In genomic region chr15:68620721-68621528, GRCh38 we compare ENCODE assay signal across 9 cellular contexts. TPM values are rescaled to one million over a fixed set of nuclear protein-coding genes. Genes with fewer than 3 reads are reported as not detected.
DNase-seq lines count a peak whose midpoint lies in the region; ATAC-seq lines count a peak whose summit lies in the region.
"Had no signal": no experiment of that assay in that cellular context is flagged by ENCODE, and none has a peak within 500 bp of the region (broad histone marks: within the 10 kb centered on the region; RNA-seq: fewer than 3 reads in every experiment).

No MANE protein-coding gene starts in this region.

- H3K36me3 Mint-ChIP-seq in T-helper 17 cell (ENCODE audit: low read depth) = peaks cover 2% of the 10 kb centered on the region
- H3K36me3 Mint-ChIP-seq in activated CD4-positive, alpha-beta T cell treated with anti-CD3 and anti-CD28 coated beads, Interleukin-2, amount 10 ng/mL, durations not matched to agents 7 days and 5 days (ENCODE audit: low read depth) = no peaks in the 10 kb centered on the region

- peak overlapping the region; percentile 73 for H4K8ac ChIP-seq in neuronal stem cell (ENCODE audit: low read depth, low read length)

- no peaks in the 10 kb centered on the region for H3K36me3 ChIP-seq in neuronal stem cell (replicated peaks in 1 of 2; ENCODE audit: control insufficient read depth in 2 of 2, insufficient read depth in 2 of 2, low read length in 2 of 2)

- no peak overlapping the region for H3K4ac ChIP-seq in neuronal stem cell (ENCODE audit: low read length)

- peak overlapping the region; percentile 28 for H3K23ac ChIP-seq in neuronal stem cell (ENCODE audit: low read depth, low read length, poor library complexity)

- DNase-seq in C1 segment of cervical spinal cord (lab: John Stamatoyannopoulos, UW) (peak in 13 of 14 donors; percentile 28 to 95 (median 83)), NCI-H446 treated with DMSO at 0.1 percent for 48 hours (lab: John Stamatoyannopoulos, UW) (peak; percentile 95), neuronal stem cell (ENCODE audit: low spot score) (no peak), T-helper 17 cell (no peak), LoVo (ENCODE audit: low spot score) (no peak)
- no peak for DNase-seq in effector CD4-positive, alpha-beta T cell
- DNase-seq in activated CD4-positive, alpha-beta T cell treated with anti-CD3 and anti-CD28 coated beads, Interleukin-2, amount 10 ng/mL, durations not matched to agents 7 days and 5 days = no peak

- H3K4me2 ChIP-seq in neuronal stem cell (ENCODE audit: insufficient read depth, low read length, poor library complexity, severe bottlenecking) = no peak overlapping the region

- H4K91ac ChIP-seq in neuronal stem cell (ENCODE audit: low read depth, low read length, poor library complexity) = peak overlapping the region; percentile 26

- CTCF ChIA-PET in activated CD4-positive, alpha-beta T cell treated with anti-CD3 and anti-CD28 coated beads, Interleukin-2, amount 10 ng/mL, durations not matched to agents 7 days and 5 days (lab: Charles Lee) = interaction anchor here (1.3 kb wide), 1 partner anchor 18 kb away, joined by 3 read pairs; no protein-coding TSS in a partner anchor

- H3K4me1 ChIP-seq in neuronal stem cell (ENCODE audit: control insufficient read depth in 2 of 2, insufficient read depth in 1 of 2, low read depth in 1 of 2, low read length in 2 of 2) = peaks cover 11 to 14% of the 10 kb centered on the region in 2 donors

- H2BK120ac ChIP-seq in neuronal stem cell (ENCODE audit: low read depth, low read length) = no peak overlapping the region

- ATAC-seq in esophagus mucosa = peak; percentile 51
- ATAC-seq in T-helper 17 cell = no peak

- H2BK5ac ChIP-seq in neuronal stem cell (ENCODE audit: low read length) = no peak overlapping the region

- WGBS in neuronal stem cell (ENCODE audit: extremely low coverage in 2 of 2, insufficient read length in 2 of 2, insufficient replicate concordance in 1 of 2), 2 donors = no CpG with 5 or more reads among the region's 19 CpGs

- H3K27me3 ChIP-seq in neuronal stem cell (ENCODE audit: control insufficient read depth in 3 of 3, insufficient read depth in 3 of 3, low read depth in 1 of 3, low read length in 3 of 3) = no peaks in the 10 kb centered on the region

- H2BK12ac ChIP-seq in neuronal stem cell (ENCODE audit: low read length) = peak overlapping the region; percentile 19

- H3K27ac ChIP-seq in neuronal stem cell (replicated peaks; ENCODE audit: low read length) = peak overlapping the region; percentile 36

- H3K4me1 Mint-ChIP-seq in T-helper 17 cell = peaks cover 4% of the 10 kb centered on the region
- no peaks in the 10 kb centered on the region for H3K4me1 Mint-ChIP-seq in activated CD4-positive, alpha-beta T cell treated with anti-CD3 and anti-CD28 coated beads, Interleukin-2, amount 10 ng/mL, durations not matched to agents 7 days and 5 days

- H2AK5ac ChIP-seq in neuronal stem cell (ENCODE audit: low read depth, low read length) = peak overlapping the region; percentile 14

- H3K79me1 ChIP-seq in neuronal stem cell (ENCODE audit: low read depth, low read length) = no peaks in the 10 kb centered on the region

- no peak overlapping the region for H3K9ac ChIP-seq in neuronal stem cell (ENCODE audit: low read depth, low read length, poor library complexity)

- no peaks in the 10 kb centered on the region for H3K9me3 ChIP-seq in neuronal stem cell (replicated peaks in 1 of 2; ENCODE audit: control insufficient read depth in 2 of 2, insufficient read depth in 1 of 2, low read depth in 1 of 2, low read length in 2 of 2)
- no peaks in the 10 kb centered on the region for H3K9me3 ChIP-seq in T-helper 17 cell (ENCODE audit: control insufficient read depth, low read length, poor library complexity, severe bottlenecking)

- POLR2A ChIA-PET in activated CD4-positive, alpha-beta T cell treated with anti-CD3 and anti-CD28 coated beads, Interleukin-2, amount 10 ng/mL, durations not matched to agents 7 days and 5 days (lab: Charles Lee) = interaction anchor here (0.6 kb wide), 1 partner anchor 286 kb away, joined by 5 read pairs; no protein-coding TSS in a partner anchor

- H3K27ac Mint-ChIP-seq in T-helper 17 cell = no peak overlapping the region
- H3K27ac Mint-ChIP-seq in activated CD4-positive, alpha-beta T cell treated with anti-CD3 and anti-CD28 coated beads, Interleukin-2, amount 10 ng/mL, durations not matched to agents 7 days and 5 days = no peak overlapping the region

- no peaks in the 10 kb centered on the region for H3K9me3 Mint-ChIP-seq in activated CD4-positive, alpha-beta T cell treated with anti-CD3 and anti-CD28 coated beads, Interleukin-2, amount 10 ng/mL, durations not matched to agents 7 days and 5 days

- H3K14ac ChIP-seq in neuronal stem cell (ENCODE audit: low read length) = no peak overlapping the region

- peak overlapping the region in 1 of 2 donors; percentile 15 for H3K4me3 ChIP-seq in neuronal stem cell (ENCODE audit: low read length in 2 of 2)

- peaks cover 59% of the 10 kb centered on the region for H3K27me3 Mint-ChIP-seq in T-helper 17 cell
- peaks cover 5% of the 10 kb centered on the region for H3K27me3 Mint-ChIP-seq in activated CD4-positive, alpha-beta T cell treated with anti-CD3 and anti-CD28 coated beads, Interleukin-2, amount 10 ng/mL, durations not matched to agents 7 days and 5 days

- peak overlapping the region; percentile 29 for H2BK15ac ChIP-seq in neuronal stem cell (ENCODE audit: low read length)

- H3K4me3 Mint-ChIP-seq in T-helper 17 cell = no peak overlapping the region
- no peak overlapping the region for H3K4me3 Mint-ChIP-seq in activated CD4-positive, alpha-beta T cell treated with anti-CD3 and anti-CD28 coated beads, Interleukin-2, amount 10 ng/mL, durations not matched to agents 7 days and 5 days

- H2AFZ ChIP-seq in neuronal stem cell (ENCODE audit: low read length) = peak overlapping the region; percentile 39

- peak overlapping the region; percentile 91 for H3K18ac ChIP-seq in neuronal stem cell (ENCODE audit: low read length)

RNA-seq across cellular contexts. Expression of gene CORO2B, which starts 42.1 kb away (rescaled TPM):
- total RNA-seq in esophagus mucosa = 0.12 TPM
- 6.9 TPM for polyA plus RNA-seq in neuronal stem cell (2013, experiment 1 of 2)
- 6.8 TPM for polyA plus RNA-seq in neuronal stem cell (2013, experiment 2 of 2)
- total RNA-seq in T-helper 17 cell = not detected
- not detected for total RNA-seq in activated CD4-positive, alpha-beta T cell treated with anti-CD3 and anti-CD28 coated beads, Interleukin-2, amount 10 ng/mL, durations not matched to agents 7 days and 5 days
- total RNA-seq: NCI-H460 had no signal

Comparison
In these comparisons a context has a peak if more than half of its experiments do, and no peak if none do; other contexts are left out.
1. DNase-seq: peak in C1 segment of cervical spinal cord (13 of 14) and NCI-H446 treated with DMSO at 0.1 percent for 48 hours (single experiment); none in neuronal stem cell (single experiment), T-helper 17 cell (0 of 3), LoVo (single experiment), effector CD4-positive, alpha-beta T cell (single experiment) and activated CD4-positive, alpha-beta T cell treated with anti-CD3 and anti-CD28 coated beads, Interleukin-2, amount 10 ng/mL, durations not matched to agents 7 days and 5 days (single experiment).